In the genomic region with DNA sequence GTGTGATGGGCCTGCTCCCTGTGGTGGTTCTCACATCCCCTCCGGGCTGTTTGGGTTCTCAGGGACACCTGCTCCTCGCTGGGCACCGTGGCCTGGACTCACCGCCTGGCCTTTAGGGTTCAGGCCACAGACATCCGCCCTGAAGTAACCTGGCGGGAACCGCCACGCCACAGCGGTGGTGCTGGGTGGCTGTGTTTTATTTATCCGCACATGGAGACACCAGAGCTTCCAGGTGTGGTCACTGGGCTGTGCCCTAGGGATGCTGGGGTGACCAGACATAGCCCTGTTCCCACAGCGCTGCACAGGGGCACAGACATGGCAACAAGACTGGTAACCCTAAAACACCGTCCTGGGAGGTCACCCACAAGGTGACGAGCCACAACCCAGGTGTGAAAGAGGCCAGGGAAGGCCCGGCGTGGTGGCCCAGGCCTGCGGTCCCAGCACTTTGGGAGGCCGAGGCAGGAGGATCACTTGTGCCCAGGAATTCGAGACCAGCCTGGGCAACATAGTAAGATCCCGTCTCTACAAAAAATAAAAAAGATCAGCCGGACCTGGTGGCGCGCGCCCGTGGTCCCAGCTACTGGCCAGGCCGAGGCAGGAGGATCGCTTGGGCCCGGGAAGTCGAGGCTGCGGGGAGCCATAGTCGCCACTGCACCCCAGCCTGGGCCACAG, we compare ENCODE assay signal across 8 cellular contexts. TPM values are rescaled to one million over a fixed set of nuclear protein-coding genes. Genes with fewer than 3 reads are reported as not detected.
DNase-seq lines count a peak whose midpoint lies in the region; ATAC-seq, FAIRE-seq and TF ChIP-seq lines count a peak whose summit lies in the region.

No MANE protein-coding gene starts in this region.

- H3K4me2 ChIP-seq in BLaER1, result peak overlapping the region; percentile 97
- peak overlapping the region; percentile 62 for H3K4me2 ChIP-seq in OCI-LY1 (ENCODE audit: low read length)
- peak overlapping the region; percentile 40 to 70 for H3K4me2 ChIP-seq in H1 (ENCODE audit: insufficient read depth in 1 of 2, low read depth in 2 of 2, low read length in 2 of 2)

- H2BK20ac ChIP-seq in H1 (ENCODE audit: low read length), result no peak overlapping the region

- H3K4me1 ChIP-seq in BLaER1 (peaks cover 40% of the 10 kb centered on the region), OCI-LY1 (ENCODE audit: insufficient read depth, low read length, severe bottlenecking) (peaks cover 62% of the 10 kb centered on the region), H1 (replicated peaks in 1 of 4; ENCODE audit: control insufficient read depth in 3 of 4, insufficient read depth in 4 of 4, low read length in 3 of 4) (peaks cover 2 to 24% (median 21%) of the 10 kb centered on the region in 4 experiments; a peak in 6 of 7 replicates)

- H3K18ac ChIP-seq in H1 (ENCODE audit: extremely low read depth, low read length), result no peak overlapping the region

- WGBS in H1 (ENCODE audit: extremely low coverage in 1 of 2, insufficient coverage in 1 of 2, insufficient read length in 1 of 2, insufficient replicate concordance in 2 of 2, low coverage in 1 of 2, low lambda C conversion rate in 2 of 2, missing lambda C conversion rate in 1 of 2), 2 experiments, result 86% methylated on average over 30 of the region's 30 CpGs; no CpG with 5 or more reads in 1 of the 2 experiments

- TF ChIP-seq RAD21 in H1 (IDR thresholded peaks at IDR 0.05 in 1 of 2, conservative IDR thresholded peaks at IDR 0.05 in 1 of 2; ENCODE audit: low read depth in 2 of 2, low read length in 2 of 2), result no peak

- no peaks in the 10 kb centered on the region for H3K79me2 ChIP-seq in OCI-LY1 (ENCODE audit: insufficient read depth, low read length)
- H3K79me2 ChIP-seq in H1 (ENCODE audit: control insufficient read depth in 1 of 2, insufficient read depth in 2 of 2, low read length in 2 of 2), result no peaks in the 10 kb centered on the region

- H3K23ac ChIP-seq in H1 (ENCODE audit: insufficient read length), result no peak overlapping the region

- H3K56ac ChIP-seq in H1 (replicated peaks; ENCODE audit: insufficient read length, low read depth, low read length), result no peak overlapping the region

- H2AK5ac ChIP-seq in H1 (ENCODE audit: low read depth, low read length), result 0 out of 2 replicates have a peak overlapping the region, but pooled peaks have one; percentile 39

- H3K9ac ChIP-seq in BLaER1, result peak overlapping the region; percentile 81
- H3K9ac ChIP-seq in OCI-LY1 (ENCODE audit: low read length), result peak overlapping the region; percentile 74; the same call in 1 of the 2 replicates
- no peak overlapping the region for H3K9ac ChIP-seq in H1 (replicated peaks in 1 of 4; ENCODE audit: extremely low read depth in 1 of 4, low read depth in 3 of 4, low read length in 3 of 4)

- peaks cover 5% of the 10 kb centered on the region; the same call in 1 of the 2 replicates for H3K36me3 ChIP-seq in BLaER1
- peaks cover 12% of the 10 kb centered on the region for H3K36me3 ChIP-seq in OCI-LY1 (ENCODE audit: insufficient read depth, low read length)
- H3K36me3 ChIP-seq in H1 (ENCODE audit: control insufficient read depth in 2 of 4, insufficient read depth in 4 of 4, low read length in 3 of 4), result no peaks in the 10 kb centered on the region
- H3K36me3 ChIP-seq in H7 (replicated peaks; ENCODE audit: control insufficient read depth, insufficient read depth, low read length), result no peaks in the 10 kb centered on the region

- ATAC-seq in omental fat pad (ENCODE audit: low FRiP score) (no peak), GM18873 (IDR thresholded peaks at IDR 0.05; ENCODE audit: low FRiP score, unreplicated experiment) (no peak), GM19395 (IDR thresholded peaks at IDR 0.05; ENCODE audit: unreplicated experiment) (no peak), left colon (no peak)

- no peaks in the 10 kb centered on the region for H3F3A ChIP-seq in OCI-LY1 (ENCODE audit: insufficient read depth, low read length)

- no peak overlapping the region for H3K14ac ChIP-seq in H1 (ENCODE audit: insufficient read length)

- TF ChIP-seq CTCF in OCI-LY1 (IDR thresholded peaks at IDR 0.05; ENCODE audit: low read length) (no peak), H1 (IDR thresholded peaks at IDR 0.05; ENCODE audit: control extremely low read depth in 1 of 3, insufficient read depth in 1 of 3, low read depth in 1 of 3, low read length in 3 of 3) (no peak), omental fat pad (IDR thresholded peaks at IDR 0.05) (no peak)

- H4K5ac ChIP-seq in H1 (ENCODE audit: insufficient read length, low read depth, low read length), result no peak overlapping the region

- H4K20me1 ChIP-seq in BLaER1 (peaks cover 50% of the 10 kb centered on the region), OCI-LY1 (ENCODE audit: insufficient read depth, low read length) (no peaks in the 10 kb centered on the region), H1 (replicated peaks in 1 of 2; ENCODE audit: control insufficient read depth in 1 of 2, insufficient read depth in 2 of 2, low read length in 2 of 2) (peaks cover 2 to 10% of the 10 kb centered on the region in 2 experiments)

- H3K4me3 ChIP-seq in BLaER1 (peak overlapping the region; percentile 72), OCI-LY1 (ENCODE audit: low read depth, low read length, poor library complexity, severe bottlenecking) (peak overlapping the region; percentile 67), H1 (ENCODE audit: extremely low read depth in 1 of 4, insufficient read depth in 2 of 4, low read depth in 3 of 4, low read length in 4 of 4) (peak overlapping the region in 3 of 4 experiments; percentile 34 to 64 (median 36); a peak in 4 of 8 replicates), H7 (ENCODE audit: insufficient read depth, low read depth, low read length) (no peak overlapping the region)

- H3K27ac ChIP-seq in BLaER1 (peak overlapping the region; percentile 77; the same call in 1 of the 2 replicates), OCI-LY1 (ENCODE audit: low read depth, low read length, poor library complexity, severe bottlenecking) (peak overlapping the region; percentile 56), H1 (ENCODE audit: low read depth, low read length) (no peak overlapping the region)

- no peaks in the 10 kb centered on the region for H3K9me2 ChIP-seq in OCI-LY1 (ENCODE audit: low read depth, low read length)

- no peak overlapping the region for H3K4ac ChIP-seq in H1 (replicated peaks; ENCODE audit: insufficient read length, low read depth, low read length)

- no peak overlapping the region for H2BK120ac ChIP-seq in H1 (replicated peaks; ENCODE audit: low read depth, low read length)

- CTCF ChIA-PET in H1 (lab: Charles Lee; ENCODE audit: partially characterized antibody), result interaction anchor here (0.9 to 3.0 kb wide), 4 partner anchors 12 to 77 kb away, joined by 3 to 17 read pairs (median 4); partner anchors contain the start of gene SLC66A2

- no peak overlapping the region for H4K91ac ChIP-seq in H1 (replicated peaks; ENCODE audit: insufficient read length, low read length)

- no peaks in the 10 kb centered on the region for H3K27me3 ChIP-seq in BLaER1
- no peaks in the 10 kb centered on the region for H3K27me3 ChIP-seq in OCI-LY1 (ENCODE audit: insufficient read depth, low read length)
- H3K27me3 ChIP-seq in H1 (replicated peaks in 1 of 4; ENCODE audit: control insufficient read depth in 3 of 4, extremely low read depth in 1 of 4, insufficient read depth in 3 of 4, low read length in 3 of 4), result peaks cover 3 to 54% (median 45%) of the 10 kb centered on the region in 4 experiments
- peaks cover 57% of the 10 kb centered on the region for H3K27me3 ChIP-seq in H7 (ENCODE audit: control insufficient read depth, insufficient read depth, low read length)

- no peak for TF ChIP-seq POLR2A in H1 (IDR thresholded peaks at IDR 0.05; ENCODE audit: control extremely low read depth in 1 of 2, low read depth in 2 of 2, low read length in 2 of 2)

- H2AFZ ChIP-seq in OCI-LY1 (ENCODE audit: low read length) (no peak overlapping the region), H1 (ENCODE audit: low read length) (no peak overlapping the region)

- no peak overlapping the region for H2BK5ac ChIP-seq in H1 (ENCODE audit: low read depth, low read length)

- intact Hi-C loops in left colon (cut with DNase I, micrococcal nuclease), result no loop called here

- POLR2A ChIA-PET in H1 (lab: Charles Lee; ENCODE audit: partially characterized antibody), result interaction anchor here (1.6 to 2.1 kb wide), 2 partner anchors 11 to 13 kb away, joined by 5 to 8 read pairs; no protein-coding TSS in a partner anchor

- H2BK12ac ChIP-seq in H1 (ENCODE audit: low read depth, low read length), result no peak overlapping the region

- peak overlapping the region; percentile 28 for H4K8ac ChIP-seq in H1 (ENCODE audit: extremely low read depth, insufficient read depth, low read length)

- no peak for FAIRE-seq in H1 (lab: Jason Lieb, UNC)

- no peak for TF ChIP-seq EP300 in H1 (IDR thresholded peaks at IDR 0.05; ENCODE audit: borderline replicate concordance in 1 of 2, low read depth in 2 of 2, low read length in 2 of 2)

- DNase-seq in H1 (ENCODE audit: low read depth in 1 of 2, low spot score in 2 of 2) (no peak), omental fat pad (ENCODE audit: low spot score) (peak; percentile 13), left colon (no peak), H7 (no peak)

- peaks cover 2% of the 10 kb centered on the region; the same call in 1 of the 2 replicates for H3K23me2 ChIP-seq in H1 (ENCODE audit: low read depth, low read length)

- no peaks in the 10 kb centered on the region for H3K79me1 ChIP-seq in H1 (ENCODE audit: low read depth, low read length)

- no peak overlapping the region for H2BK15ac ChIP-seq in H1 (ENCODE audit: low read length)

- H3K9me3 ChIP-seq in BLaER1, result no peaks in the 10 kb centered on the region
- H3K9me3 ChIP-seq in OCI-LY1 (ENCODE audit: low read length), result no peaks in the 10 kb centered on the region
- no peaks in the 10 kb centered on the region for H3K9me3 ChIP-seq in H1 (ENCODE audit: insufficient read depth in 2 of 2, low read depth in 1 of 2, low read length in 1 of 2)

RNA-seq across cellular contexts. Expression of gene HSBP1L1, which starts 0.6 kb away (rescaled TPM):
- 0.69 and 1.0 TPM in 2 replicates for total RNA-seq in H1 (2021; fragmentation: NEBNext Ultra II Directional; extraction: Animal tissue kit (Norgen Biotek cat#: 25700))
- 1.3 and 1.4 TPM in 2 replicates for polyA plus RNA-seq in H1 (2011; rRNA removed)
- 1.8 TPM for polyA plus RNA-seq in H1 (2011; cell fraction: cytosol; rRNA removed)
- polyA plus RNA-seq in H1 (2011; cell fraction: nucleus; rRNA removed), result 1.5 TPM
- polyA plus RNA-seq in H1 (2012, experiment 1 of 2), result 2.7 to 4.2 TPM (median 4.0 TPM) in 4 replicates
- polyA plus RNA-seq in H1 (2012, experiment 2 of 2), result 1.6 TPM
- polyA plus RNA-seq in H1 (2013, experiment 1 of 2), result 1.1 TPM
- 1.3 TPM for polyA plus RNA-seq in H1 (2013, experiment 2 of 2)
- 0.20 and 0.47 TPM in 2 replicates for polyA minus RNA-seq in H1 (2011; rRNA and poly(A)+ RNA removed)
- polyA minus RNA-seq in H1 (2011; cell fraction: cytosol; rRNA and poly(A)+ RNA removed), result not detected
- polyA minus RNA-seq in H1 (2011; cell fraction: nucleus; rRNA and poly(A)+ RNA removed), result 1.00 TPM
- total RNA-seq in omental fat pad, result 10 to 100 TPM; 13.2 to 20.1 (median 17.3) TPM
- 10 to 100 TPM; 42.4 to 77.8 TPM for total RNA-seq in left colon
- total RNA-seq in H7 (2014; rRNA removed; shearing (Covaris generic)), result 1.6 and 2.8 TPM in 2 replicates

RNA-seq across cellular contexts. Expression of gene SLC66A2, which starts 12.3 kb away (rescaled TPM):
- total RNA-seq in H1 (2021; fragmentation: NEBNext Ultra II Directional; extraction: Animal tissue kit (Norgen Biotek cat#: 25700)), result 11.6 and 15.0 TPM in 2 replicates
- polyA plus RNA-seq in H1 (2011; rRNA removed), result 18.9 and 27.7 TPM in 2 replicates
- 19.7 TPM for polyA plus RNA-seq in H1 (2011; cell fraction: cytosol; rRNA removed)
- polyA plus RNA-seq in H1 (2011; cell fraction: nucleus; rRNA removed), result 43.4 TPM
- polyA plus RNA-seq in H1 (2012, experiment 1 of 2), result 12.3 to 18.5 TPM (median 17.5 TPM) in 4 replicates
- 14.0 TPM for polyA plus RNA-seq in H1 (2012, experiment 2 of 2)
- 8.8 TPM for polyA plus RNA-seq in H1 (2013, experiment 1 of 2)
- 9.4 TPM for polyA plus RNA-seq in H1 (2013, experiment 2 of 2)
- 6.2 and 9.1 TPM in 2 replicates for polyA minus RNA-seq in H1 (2011; rRNA and poly(A)+ RNA removed)
- polyA minus RNA-seq in H1 (2011; cell fraction: cytosol; rRNA and poly(A)+ RNA removed), result 9.5 TPM
- polyA minus RNA-seq in H1 (2011; cell fraction: nucleus; rRNA and poly(A)+ RNA removed), result 12.7 TPM
- 100 to 1,000 TPM in 2 of 4 donors, 10 to 100 TPM in 2; 69.4 to 176 (median 103) TPM for total RNA-seq in omental fat pad
- total RNA-seq in left colon, result 100 to 1,000 TPM in 1 of 2 donors, 10 to 100 TPM in 1; 59.4 to 119 TPM
- total RNA-seq in H7 (2014; rRNA removed; shearing (Covaris generic)), result 19.6 and 28.6 TPM in 2 replicates

RNA-seq across cellular contexts. Expression of gene TXNL4A, which starts 24.6 kb away (rescaled TPM):
- total RNA-seq in H1 (2021; fragmentation: NEBNext Ultra II Directional; extraction: Animal tissue kit (Norgen Biotek cat#: 25700)), result 160 and 169 TPM in 2 replicates
- polyA plus RNA-seq in H1 (2011; rRNA removed), result 181 and 197 TPM in 2 replicates
- polyA plus RNA-seq in H1 (2011; cell fraction: cytosol; rRNA removed), result 144 TPM
- 89.2 TPM for polyA plus RNA-seq in H1 (2011; cell fraction: nucleus; rRNA removed)
- 150 to 155 TPM (median 153 TPM) in 4 replicates for polyA plus RNA-seq in H1 (2012, experiment 1 of 2)
- polyA plus RNA-seq in H1 (2012, experiment 2 of 2), result 187 TPM
- 133 TPM for polyA plus RNA-seq in H1 (2013, experiment 1 of 2)
- polyA plus RNA-seq in H1 (2013, experiment 2 of 2), result 141 TPM
- 35.3 and 42.5 TPM in 2 replicates for polyA minus RNA-seq in H1 (2011; rRNA and poly(A)+ RNA removed)
- 59.7 TPM for polyA minus RNA-seq in H1 (2011; cell fraction: cytosol; rRNA and poly(A)+ RNA removed)
- polyA minus RNA-seq in H1 (2011; cell fraction: nucleus; rRNA and poly(A)+ RNA removed), result 33.6 TPM
- 10 to 100 TPM; 18.0 to 47.6 (median 33.6) TPM for total RNA-seq in omental fat pad
- 10 to 100 TPM; 72.6 to 96.2 TPM for total RNA-seq in left colon
- total RNA-seq in H7 (2014; rRNA removed; shearing (Covaris generic)), result 80.2 and 98.4 TPM in 2 replicates

Comparison
In these comparisons a context has a peak if more than half of its experiments do, and no peak if none do; other contexts are left out.
1. H3K9ac ChIP-seq: peak in BLaER1 (single experiment) and OCI-LY1 (single experiment); none in H1 (0 of 4).
2. Peak in every context shown above with its lines, with median percentiles within 50 percentile points of each other: H3K4me2 ChIP-seq.